In the genomic region with DNA sequence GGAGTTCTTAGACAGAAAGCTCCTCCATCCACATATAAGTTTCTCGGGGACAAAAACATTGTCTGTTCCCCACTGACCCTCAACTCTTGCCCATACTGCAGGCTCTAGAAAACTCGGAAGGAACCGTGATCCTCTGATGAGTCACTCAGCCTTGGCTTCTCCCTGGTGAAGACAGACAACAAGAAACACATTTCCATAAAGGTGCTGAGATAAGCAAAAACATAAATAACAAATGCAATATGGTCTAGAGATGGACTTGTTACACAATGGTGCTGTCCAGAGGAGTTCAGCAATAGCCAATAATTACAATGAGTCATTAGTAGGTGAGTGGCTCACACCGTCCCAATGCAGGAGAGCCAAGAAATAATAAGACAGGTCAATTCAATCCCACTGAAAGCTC, we compare ENCODE assay signal across 15 cellular contexts. TPM values are rescaled to one million over a fixed set of nuclear protein-coding genes. Genes with fewer than 3 reads are reported as not detected.
DNase-seq lines count a peak whose midpoint lies in the region; ATAC-seq and TF ChIP-seq lines count a peak whose summit lies in the region.
"Had no signal": no experiment of that assay in that cellular context is flagged by ENCODE, and none has a peak within 500 bp of the region (broad histone marks: within the 10 kb centered on the region; RNA-seq: fewer than 3 reads in every experiment).

No MANE protein-coding gene starts in this region.

- H3K27ac ChIP-seq in PC-3 (ENCODE audit: low read length) = no peak overlapping the region
- no peak overlapping the region for H3K27ac ChIP-seq in mesenchymal stem cell (ENCODE audit: low read length, poor library complexity, severe bottlenecking)
- no peak overlapping the region for H3K27ac ChIP-seq in Karpas-422 (ENCODE audit: low read length)
- H3K27ac ChIP-seq in sigmoid colon = no peak overlapping the region
- no peak overlapping the region for H3K27ac ChIP-seq in endodermal cell (ENCODE audit: low read depth, low read length)
- H3K27ac ChIP-seq: stomach had no signal

- no peak overlapping the region for H2AK5ac ChIP-seq in mesenchymal stem cell (ENCODE audit: low read length, severe bottlenecking)

- TF ChIP-seq POLR2A in sigmoid colon (IDR thresholded peaks at IDR 0.05) = no peak

- H3K14ac ChIP-seq in mesenchymal stem cell (ENCODE audit: low read length in 2 of 2) = no peak overlapping the region

- H3K9me3 Mint-ChIP-seq in endodermal cell = no peaks in the 10 kb centered on the region
- H3K9me3 Mint-ChIP-seq: mesothelial cell of epicardium had no signal

- DNase-seq in Daoy (ENCODE audit: low read depth) = peak; percentile 7
- DNase-seq in PC-3 = peak; percentile 33
- DNase-seq in dermis blood vessel endothelial cell = peak; percentile 70
- DNase-seq in mesenchymal stem cell = peak; percentile 53
- no peak for DNase-seq in SKM-1 (lab: John Stamatoyannopoulos, UW; ENCODE audit: unreplicated experiment)
- DNase-seq in Karpas-422 = no peak
- no peak for DNase-seq in sigmoid colon
- DNase-seq in endodermal cell = no peak
- DNase-seq: activated CD4-positive, alpha-beta T cell treated with anti-CD3 and anti-CD28 coated beads for 48 hours; DND-41; NCI-H2029; NK-92 treated with Interleukin-12 subunit alpha and Interleukin-12 subunit beta, amount 100 ng/mL, for 24 hours; right cardiac atrium; stomach had no signal

- H3K9me2 ChIP-seq in PC-3 (replicated peaks; ENCODE audit: low read length) (no peaks in the 10 kb centered on the region), Karpas-422 (replicated peaks; ENCODE audit: insufficient read depth, low read length) (no peaks in the 10 kb centered on the region)

- H3K36me3 Mint-ChIP-seq in endodermal cell (ENCODE audit: low read depth) = peaks cover 3% of the 10 kb centered on the region

- ATAC-seq in PC-3 = peak; percentile 45
- ATAC-seq: right cardiac atrium had no signal

- H3K9me3 ChIP-seq in PC-3 (ENCODE audit: low read length) = no peaks in the 10 kb centered on the region
- H3K9me3 ChIP-seq in mesenchymal stem cell (ENCODE audit: control insufficient read depth, low read length) = no peaks in the 10 kb centered on the region
- no peaks in the 10 kb centered on the region for H3K9me3 ChIP-seq in Karpas-422 (ENCODE audit: low read length)
- no peaks in the 10 kb centered on the region for H3K9me3 ChIP-seq in sigmoid colon
- H3K9me3 ChIP-seq in endodermal cell (ENCODE audit: control insufficient read depth, low read length) = no peaks in the 10 kb centered on the region
- H3K9me3 ChIP-seq: stomach had no signal

- H4K8ac ChIP-seq in mesenchymal stem cell (ENCODE audit: low read length) = no peak overlapping the region

- no peaks in the 10 kb centered on the region for H3F3A ChIP-seq in PC-3 (ENCODE audit: low read length, unreplicated experiment)

- no peak overlapping the region for H3K4me3 Mint-ChIP-seq in endodermal cell
- H3K4me3 Mint-ChIP-seq: mesothelial cell of epicardium had no signal

- no peak overlapping the region for H4K91ac ChIP-seq in mesenchymal stem cell (ENCODE audit: low read length)

- intact Hi-C loops in PC-3 (cut with micrococcal nuclease) (no loop called here), sigmoid colon (cut with DNase I) (no loop called here)

- H2AFZ ChIP-seq in PC-3 (ENCODE audit: low read length) (no peak overlapping the region), mesenchymal stem cell (ENCODE audit: low read depth, low read length) (no peak overlapping the region), Karpas-422 (ENCODE audit: low read length) (no peak overlapping the region)

- 58% methylated on average over 3 of the region's 4 CpGs for WGBS in mesenchymal stem cell
- WGBS in sigmoid colon, 2 donors = 87 to 90% methylated on average over 4 of the region's 4 CpGs
- WGBS in endodermal cell (ENCODE audit: insufficient coverage in 1 of 2, insufficient read length in 1 of 2), 2 experiments = 89% methylated on average over 4 of the region's 4 CpGs; no CpG with 5 or more reads in 1 of the 2 experiments

- no peak overlapping the region for H2BK120ac ChIP-seq in mesenchymal stem cell (ENCODE audit: low read depth, low read length)

- H3K36me3 ChIP-seq in PC-3 (ENCODE audit: low read depth, low read length) = no peaks in the 10 kb centered on the region
- no peaks in the 10 kb centered on the region for H3K36me3 ChIP-seq in mesenchymal stem cell (ENCODE audit: control insufficient read depth in 1 of 2, insufficient read depth in 2 of 2, low read depth in 1 of 2, low read length in 2 of 2)
- H3K36me3 ChIP-seq in Karpas-422 (ENCODE audit: insufficient read depth, low read length) = no peaks in the 10 kb centered on the region
- H3K36me3 ChIP-seq in sigmoid colon = no peaks in the 10 kb centered on the region
- H3K36me3 ChIP-seq in endodermal cell (ENCODE audit: control insufficient read depth, insufficient read depth, low read length) = peaks cover 4% of the 10 kb centered on the region
- H3K36me3 ChIP-seq: stomach had no signal

- no peak overlapping the region for H2BK15ac ChIP-seq in mesenchymal stem cell (ENCODE audit: low read depth, poor library complexity, severe bottlenecking)

- no peaks in the 10 kb centered on the region for H3K27me3 ChIP-seq in PC-3 (ENCODE audit: low read length)
- H3K27me3 ChIP-seq in mesenchymal stem cell (ENCODE audit: control insufficient read depth in 1 of 2, insufficient read depth in 1 of 2, low read length in 2 of 2) = no peaks in the 10 kb centered on the region
- H3K27me3 ChIP-seq in Karpas-422 (ENCODE audit: low read length) = no peaks in the 10 kb centered on the region
- H3K27me3 ChIP-seq in sigmoid colon = no peaks in the 10 kb centered on the region
- no peaks in the 10 kb centered on the region for H3K27me3 ChIP-seq in endodermal cell (ENCODE audit: control insufficient read depth, insufficient read depth, low read length, poor library complexity, severe bottlenecking)
- H3K27me3 ChIP-seq: stomach had no signal

- H4K20me1 ChIP-seq in PC-3 (ENCODE audit: low read length) = no peaks in the 10 kb centered on the region
- H4K20me1 ChIP-seq in Karpas-422 (ENCODE audit: insufficient read depth, low read depth, low read length) = no peaks in the 10 kb centered on the region

- TF ChIP-seq EP300 in sigmoid colon (IDR thresholded peaks at IDR 0.05) = no peak

- BruUV-seq in PC-3 (replicated peaks; lab: Mats Ljungman, UMichigan) = no TSS peak

- CTCF ChIA-PET in PC-3 (lab: Charles Lee) = no interaction called here

- no peak overlapping the region for H3K4me3 ChIP-seq in PC-3 (ENCODE audit: low read length)
- no peak overlapping the region for H3K4me3 ChIP-seq in mesenchymal stem cell (ENCODE audit: insufficient read depth in 1 of 2, low read depth in 1 of 2, low read length in 2 of 2)
- H3K4me3 ChIP-seq in Karpas-422 (ENCODE audit: low read length) = no peak overlapping the region
- no peak overlapping the region for H3K4me3 ChIP-seq in sigmoid colon
- H3K4me3 ChIP-seq in endodermal cell (ENCODE audit: low read length) = no peak overlapping the region
- H3K4me3 ChIP-seq: stomach had no signal

- no peak overlapping the region for H3K4me2 ChIP-seq in PC-3 (ENCODE audit: low read length)
- no peak overlapping the region for H3K4me2 ChIP-seq in mesenchymal stem cell (ENCODE audit: low read length, poor library complexity, severe bottlenecking)
- no peak overlapping the region for H3K4me2 ChIP-seq in Karpas-422 (ENCODE audit: low read depth, low read length, poor library complexity, severe bottlenecking)

- no peak overlapping the region for H2BK5ac ChIP-seq in mesenchymal stem cell (ENCODE audit: low read depth, low read length, poor library complexity, severe bottlenecking)

- H3K9ac ChIP-seq in PC-3 (ENCODE audit: low read length) = no peak overlapping the region
- no peak overlapping the region for H3K9ac ChIP-seq in mesenchymal stem cell (ENCODE audit: low read length)
- H3K9ac ChIP-seq in Karpas-422 (ENCODE audit: low read length) = no peak overlapping the region
- no peak overlapping the region for H3K9ac ChIP-seq in endodermal cell (ENCODE audit: extremely low read depth, low read length, poor library complexity, severe bottlenecking)

- H3K4ac ChIP-seq in mesenchymal stem cell (ENCODE audit: low read depth in 1 of 2, low read length in 2 of 2) = no peak overlapping the region

- H2BK12ac ChIP-seq in mesenchymal stem cell (ENCODE audit: low read length in 2 of 2) = no peak overlapping the region

- peaks cover 41% of the 10 kb centered on the region for H3K79me1 ChIP-seq in mesenchymal stem cell (replicated peaks; ENCODE audit: low read length, poor library complexity, severe bottlenecking)

- POLR2A ChIA-PET in PC-3 (lab: Charles Lee; ENCODE audit: unreplicated experiment) = no interaction called here

- TF ChIP-seq CTCF in PC-3 (conservative IDR thresholded peaks at IDR 0.05; ENCODE audit: low read depth, low read length) = no peak
- TF ChIP-seq CTCF in sigmoid colon (IDR thresholded peaks at IDR 0.05) = no peak
- no peak for TF ChIP-seq CTCF in endodermal cell (conservative IDR thresholded peaks at IDR 0.05)

- H3K27ac Mint-ChIP-seq in endodermal cell = no peak overlapping the region
- H3K27ac Mint-ChIP-seq: mesothelial cell of epicardium had no signal

- H3K18ac ChIP-seq in mesenchymal stem cell (ENCODE audit: low read depth in 1 of 2, low read length in 2 of 2) = no peak overlapping the region

- H3K27me3 Mint-ChIP-seq in endodermal cell (ENCODE audit: insufficient read depth) = no peaks in the 10 kb centered on the region

- H3K4me1 ChIP-seq in PC-3 (ENCODE audit: insufficient read depth, low read length) (peaks cover 7% of the 10 kb centered on the region), mesenchymal stem cell (ENCODE audit: control insufficient read depth, insufficient read depth, low read depth, low read length) (peaks cover 12% of the 10 kb centered on the region), Karpas-422 (ENCODE audit: low read length) (no peaks in the 10 kb centered on the region), sigmoid colon (no peaks in the 10 kb centered on the region), endodermal cell (ENCODE audit: control insufficient read depth, insufficient read depth, low read length) (peaks cover 5% of the 10 kb centered on the region)

- H3K23ac ChIP-seq in mesenchymal stem cell (ENCODE audit: low read length in 2 of 2) = no peak overlapping the region

- no peaks in the 10 kb centered on the region for H3K79me2 ChIP-seq in PC-3 (ENCODE audit: low read length)
- no peaks in the 10 kb centered on the region for H3K79me2 ChIP-seq in Karpas-422 (ENCODE audit: low read length)

- H3K4me1 Mint-ChIP-seq in endodermal cell = peaks cover 26% of the 10 kb centered on the region

RNA-seq across cellular contexts. Expression of a gene that starts 43.7 kb away (rescaled TPM):
- total RNA-seq in Daoy (2014; rRNA removed; shearing (Covaris generic)) = 7.1 and 8.0 TPM in 2 replicates
- 8.9 and 12.7 TPM in 2 replicates for total RNA-seq in PC-3 (2014; rRNA removed)
- 101 and 106 TPM in 2 replicates for total RNA-seq in dermis blood vessel endothelial cell
- polyA plus RNA-seq in mesenchymal stem cell (2013, experiment 1 of 2) = 5.9 TPM
- 5.6 TPM for polyA plus RNA-seq in mesenchymal stem cell (2013, experiment 2 of 2)
- 0.71 TPM in 1 of 2 replicates, not detected in the other for total RNA-seq in Karpas-422 (2014; rRNA removed; shearing (Covaris generic); ENCODE audit: low replicate concordance)
- total RNA-seq in sigmoid colon = 10 to 100 TPM; 29.8 to 54.0 (median 44.8) TPM
- polyA plus RNA-seq in sigmoid colon = 10 to 100 TPM; 10.2 to 12.7 (median 12.4) TPM
- 10 to 100 TPM; 38.6 to 45.1 TPM for total RNA-seq in endodermal cell
- 33.5 TPM for polyA plus RNA-seq in endodermal cell (2013, experiment 1 of 2)
- 28.6 TPM for polyA plus RNA-seq in endodermal cell (2013, experiment 2 of 2)

Comparison
In these comparisons a context has a peak if more than half of its experiments do, and no peak if none do; other contexts are left out.
1. DNase-seq: peak in Daoy (single experiment), PC-3 (single experiment), dermis blood vessel endothelial cell (single experiment) and mesenchymal stem cell (single experiment); none in SKM-1 (single experiment), Karpas-422 (single experiment), sigmoid colon (single experiment) and endodermal cell (single experiment).